11 cellular contexts compared by ENCODE assay signal in the genomic region with DNA sequence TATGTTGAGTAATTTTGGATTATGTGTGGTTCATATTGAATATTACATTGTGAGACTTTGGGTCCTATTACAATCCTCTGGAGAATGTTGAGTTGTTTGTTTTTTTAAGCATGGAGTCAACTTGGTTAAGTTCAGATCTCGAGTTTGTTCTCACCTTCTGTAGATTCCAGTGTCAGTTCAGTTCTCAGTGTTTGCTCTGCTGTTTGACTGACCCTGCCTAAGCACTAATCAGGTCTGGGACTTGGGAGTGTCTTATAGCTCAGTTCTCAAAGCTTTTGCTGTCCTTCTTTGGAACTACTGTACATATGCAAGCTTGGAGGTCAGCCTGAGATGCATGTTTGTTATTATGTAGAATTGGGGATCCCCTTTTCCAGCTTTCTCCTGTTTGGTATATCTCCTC.
DNase-seq lines count a peak whose midpoint lies in the region; ATAC-seq and TF ChIP-seq lines count a peak whose summit lies in the region.
"Had no signal": no experiment of that assay in that cellular context is flagged by ENCODE, and none has a peak within 500 bp of the region (broad histone marks: within the 10 kb centered on the region; RNA-seq: fewer than 3 reads in every experiment).

No MANE protein-coding gene starts in this region.

- H4K20me1 ChIP-seq in PC-3 (ENCODE audit: low read length) (no peaks in the 10 kb centered on the region), fibroblast of lung (ENCODE audit: control insufficient read depth, extremely low read depth, insufficient read depth, low read length) (no peaks in the 10 kb centered on the region)

- H3K4me3 ChIP-seq in ACC112 (ENCODE audit: low read depth, low read length), result peak overlapping the region; percentile 2
- no peak overlapping the region for H3K4me3 ChIP-seq in PC-3 (ENCODE audit: low read length)
- H3K4me3 ChIP-seq in fibroblast of lung (replicated peaks in 1 of 4; ENCODE audit: control extremely low read depth in 1 of 4, insufficient read depth in 1 of 4, low read depth in 3 of 4, low read length in 4 of 4), result no peak overlapping the region
- H3K4me3 ChIP-seq: BLaER1 had no signal

- BruUV-seq in PC-3 (replicated peaks; lab: Mats Ljungman, UMichigan), result no TSS peak

- H3K36me3 ChIP-seq in ACC112 (ENCODE audit: insufficient read depth, low read length), result no peaks in the 10 kb centered on the region
- H3K36me3 ChIP-seq in PC-3 (ENCODE audit: low read depth, low read length), result no peaks in the 10 kb centered on the region
- no peaks in the 10 kb centered on the region for H3K36me3 ChIP-seq in fibroblast of lung (ENCODE audit: control insufficient read depth, insufficient read depth, low read length)
- H3K36me3 ChIP-seq: BLaER1 had no signal

- no peaks in the 10 kb centered on the region for H3F3A ChIP-seq in PC-3 (ENCODE audit: low read length, unreplicated experiment)

- CTCF ChIA-PET in PC-3 (lab: Charles Lee), result no interaction called here

- TF ChIP-seq CTCF in PC-3 (conservative IDR thresholded peaks at IDR 0.05; ENCODE audit: low read depth, low read length) (no peak), fibroblast of lung (conservative IDR thresholded peaks at IDR 0.05 in 1 of 2, IDR thresholded peaks at IDR 0.05 in 1 of 2; ENCODE audit: low read depth in 1 of 2, low read length in 2 of 2) (no peak), osteocyte (IDR thresholded peaks at IDR 0.05) (no peak)

- H3K27me3 Mint-ChIP-seq in osteocyte (ENCODE audit: unreplicated experiment), result no peaks in the 10 kb centered on the region

- H3K9me3 ChIP-seq in PC-3 (ENCODE audit: low read length), result no peaks in the 10 kb centered on the region
- H3K9me3 ChIP-seq in fibroblast of lung (ENCODE audit: control insufficient read depth, insufficient read depth, low read depth, low read length), result no peaks in the 10 kb centered on the region

- H3K9me2 ChIP-seq in PC-3 (replicated peaks; ENCODE audit: low read length), result no peaks in the 10 kb centered on the region

- H2AFZ ChIP-seq in ACC112 (ENCODE audit: low read length, unreplicated experiment), result no peak overlapping the region
- no peak overlapping the region for H2AFZ ChIP-seq in PC-3 (ENCODE audit: low read length)
- H2AFZ ChIP-seq in fibroblast of lung (ENCODE audit: low read length), result no peak overlapping the region

- no peaks in the 10 kb centered on the region for H3K36me3 Mint-ChIP-seq in osteocyte (ENCODE audit: unreplicated experiment)

- H3K4me1 ChIP-seq in ACC112 (ENCODE audit: control insufficient read depth, insufficient read depth, low read length, unreplicated experiment), result peaks cover 44% of the 10 kb centered on the region
- peaks cover 17% of the 10 kb centered on the region for H3K4me1 ChIP-seq in PC-3 (ENCODE audit: insufficient read depth, low read length)
- H3K4me1 ChIP-seq in fibroblast of lung (ENCODE audit: control insufficient read depth, extremely low read depth, insufficient read depth, low read length), result peaks cover 23% of the 10 kb centered on the region
- H3K4me1 ChIP-seq: BLaER1 had no signal

- intact Hi-C loops in PC-3 (cut with micrococcal nuclease), result no loop called here

- peak overlapping the region; percentile 25 for H3K27ac Mint-ChIP-seq in osteocyte (ENCODE audit: unreplicated experiment)

- ATAC-seq in PC-3, result no peak

- H3K79me2 ChIP-seq in ACC112 (ENCODE audit: control insufficient read depth, insufficient read depth, low read length, unreplicated experiment), result peaks cover 29% of the 10 kb centered on the region
- peaks cover 96% of the 10 kb centered on the region for H3K79me2 ChIP-seq in PC-3 (ENCODE audit: low read length)
- peaks cover 8% of the 10 kb centered on the region for H3K79me2 ChIP-seq in fibroblast of lung (ENCODE audit: control insufficient read depth, insufficient read depth, low read length)

- H3K27me3 ChIP-seq in ACC112 (ENCODE audit: insufficient read depth, low read length) (no peaks in the 10 kb centered on the region), PC-3 (ENCODE audit: low read length) (no peaks in the 10 kb centered on the region), fibroblast of lung (ENCODE audit: control insufficient read depth, insufficient read depth, low read length) (no peaks in the 10 kb centered on the region)
- H3K27me3 ChIP-seq: BLaER1 had no signal

- no peaks in the 10 kb centered on the region for H3K9me3 Mint-ChIP-seq in osteocyte (ENCODE audit: unreplicated experiment)

- H3K4me3 Mint-ChIP-seq in osteocyte (ENCODE audit: unreplicated experiment), result no peak overlapping the region

- no peak overlapping the region for H3K4me2 ChIP-seq in PC-3 (ENCODE audit: low read length)
- H3K4me2 ChIP-seq in fibroblast of lung (ENCODE audit: extremely low read depth, insufficient read depth, low read length), result no peak overlapping the region
- H3K4me2 ChIP-seq: BLaER1 had no signal

- POLR2A ChIA-PET in PC-3 (lab: Charles Lee; ENCODE audit: unreplicated experiment), result no interaction called here

- peak overlapping the region; percentile 54 for H3K27ac ChIP-seq in ACC112 (ENCODE audit: low read depth, low read length)
- H3K27ac ChIP-seq in PC-3 (ENCODE audit: low read length), result peak overlapping the region; percentile 3; the same call in 1 of the 2 replicates
- peak overlapping the region; percentile 41 for H3K27ac ChIP-seq in fibroblast of lung (ENCODE audit: insufficient read depth, low read length)
- H3K27ac ChIP-seq: BLaER1 had no signal

- H3K9ac ChIP-seq in PC-3 (ENCODE audit: low read length) (no peak overlapping the region), fibroblast of lung (ENCODE audit: insufficient read depth, low read length) (no peak overlapping the region)
- H3K9ac ChIP-seq: BLaER1 had no signal

- peaks cover 52% of the 10 kb centered on the region for H3K4me1 Mint-ChIP-seq in osteocyte (ENCODE audit: unreplicated experiment)

- DNase-seq in PC-3, result no peak
- peak; percentile 48 to 71 for DNase-seq in fibroblast of lung (ENCODE audit: low read depth in 2 of 2)
- DNase-seq in osteocyte (ENCODE audit: extremely low spot score, unreplicated experiment), result no peak
- DNase-seq in GOT3 (lab: John Stamatoyannopoulos, UW), result no peak
- DNase-seq in hypothalamus (lab: John Stamatoyannopoulos, UW), result no peak
- no peak for DNase-seq in COR-L47 (lab: John Stamatoyannopoulos, UW)
- no peak for DNase-seq in 8988T
- DNase-seq: NCI-H226, T-helper 1 cell had no signal

Comparison
In these comparisons a context has a peak if more than half of its experiments do, and no peak if none do; other contexts are left out.
1. H3K27ac ChIP-seq: peak in every context shown above with its lines; median percentile 54 in ACC112; 41 in fibroblast of lung; 3 in PC-3.
2. DNase-seq: peak in fibroblast of lung (2 of 2); none in PC-3 (single experiment), osteocyte (single experiment), GOT3 (single experiment), hypothalamus (0 of 51), COR-L47 (single experiment) and 8988T (single experiment).